In genomic region chr11:101686514-101686913, GRCh38 we compare ENCODE assay signal across 14 cellular contexts.
DNase-seq lines count a peak whose midpoint lies in the region; ATAC-seq and TF ChIP-seq lines count a peak whose summit lies in the region.
"Had no signal": no experiment of that assay in that cellular context is flagged by ENCODE, and none has a peak within 500 bp of the region (broad histone marks: within the 10 kb centered on the region; RNA-seq: fewer than 3 reads in every experiment).

No MANE protein-coding gene starts in this region.

- H4K12ac ChIP-seq in trophoblast cell (ENCODE audit: low read depth, low read length), result no peak overlapping the region

- no peaks in the 10 kb centered on the region for H3K79me1 ChIP-seq in trophoblast cell (ENCODE audit: low read length)

- no peak overlapping the region for H3K23ac ChIP-seq in trophoblast cell (ENCODE audit: low read length)

- H3F3A ChIP-seq in PC-3 (ENCODE audit: low read length, unreplicated experiment), result peaks cover 11% of the 10 kb centered on the region

- H3K4me3 ChIP-seq in PC-3 (ENCODE audit: low read length), result no peak overlapping the region
- no peak overlapping the region for H3K4me3 ChIP-seq in trophoblast cell (ENCODE audit: low read depth, low read length)
- H3K4me3 ChIP-seq: HAP-1, neural progenitor cell, Peyer's patch had no signal

- H3K9ac ChIP-seq in PC-3 (ENCODE audit: low read length), result peak overlapping the region; percentile 39
- H3K9ac ChIP-seq in trophoblast cell (ENCODE audit: low read length), result no peak overlapping the region
- H3K9ac ChIP-seq: neural progenitor cell had no signal

- H3K27me3 ChIP-seq in PC-3 (ENCODE audit: low read length) (no peaks in the 10 kb centered on the region), trophoblast cell (ENCODE audit: insufficient read depth, low read length) (no peaks in the 10 kb centered on the region)
- H3K27me3 ChIP-seq: neural progenitor cell, Peyer's patch had no signal

- POLR2A ChIA-PET in PC-3 (lab: Charles Lee; ENCODE audit: unreplicated experiment), result no interaction called here

- H3K36me3 ChIP-seq in PC-3 (ENCODE audit: low read depth, low read length) (no peaks in the 10 kb centered on the region), trophoblast cell (ENCODE audit: control insufficient read depth in 1 of 2, insufficient read depth in 2 of 2, low read length in 2 of 2) (no peaks in the 10 kb centered on the region)
- H3K36me3 ChIP-seq: HAP-1, neural progenitor cell, Peyer's patch had no signal

- no peak overlapping the region for H3K4ac ChIP-seq in trophoblast cell (ENCODE audit: low read depth, low read length)

- H3K4me2 ChIP-seq in PC-3 (ENCODE audit: low read length), result peak overlapping the region; percentile 55
- no peak overlapping the region for H3K4me2 ChIP-seq in trophoblast cell (ENCODE audit: low read length)
- H3K4me2 ChIP-seq: neural progenitor cell had no signal

- WGBS in trophoblast cell (ENCODE audit: extremely low coverage, insufficient coverage, insufficient read length), result no CpG with 5 or more reads among the region's 2 CpGs

- H3K14ac ChIP-seq in trophoblast cell (ENCODE audit: low read length), result no peak overlapping the region

- H2AFZ ChIP-seq in PC-3 (ENCODE audit: low read length) (peak overlapping the region; percentile 39; the same call in 1 of the 2 replicates), trophoblast cell (ENCODE audit: insufficient read depth, low read length, poor library complexity) (no peak overlapping the region)
- H2AFZ ChIP-seq: neural progenitor cell had no signal

- no TSS peak for BruUV-seq in PC-3 (replicated peaks; lab: Mats Ljungman, UMichigan)

- no peaks in the 10 kb centered on the region for H3K9me3 ChIP-seq in PC-3 (ENCODE audit: low read length)
- peaks cover 2% of the 10 kb centered on the region for H3K9me3 ChIP-seq in trophoblast cell (ENCODE audit: insufficient read depth, low read depth, low read length)
- H3K9me3 ChIP-seq: HAP-1, Peyer's patch had no signal

- TF ChIP-seq CTCF in PC-3 (conservative IDR thresholded peaks at IDR 0.05; ENCODE audit: low read depth, low read length), result no peak

- CTCF ChIA-PET in PC-3 (lab: Charles Lee), result no interaction called here

- no peak overlapping the region for H4K91ac ChIP-seq in trophoblast cell (ENCODE audit: low read depth, low read length)

- no peak overlapping the region for H4K8ac ChIP-seq in trophoblast cell (ENCODE audit: low read depth, low read length)

- no peak overlapping the region for H2BK120ac ChIP-seq in trophoblast cell (ENCODE audit: insufficient read depth, low read length, poor library complexity)

- H3K79me2 ChIP-seq in PC-3 (ENCODE audit: low read length) (no peaks in the 10 kb centered on the region), trophoblast cell (ENCODE audit: control insufficient read depth, insufficient read depth, low read length, poor library complexity) (no peaks in the 10 kb centered on the region)

- no peak overlapping the region for H3K18ac ChIP-seq in trophoblast cell (ENCODE audit: low read length)

- intact Hi-C loops in PC-3 (cut with micrococcal nuclease), result loop anchor here (10.0 kb wide), 1 partner anchor 148 kb away; no protein-coding TSS in a partner anchor

- H2BK12ac ChIP-seq in trophoblast cell (ENCODE audit: low read length), result no peak overlapping the region

- ATAC-seq in PC-3, result peak; percentile 94
- ATAC-seq in HG03439 (IDR thresholded peaks at IDR 0.05; ENCODE audit: unreplicated experiment), result no peak

- H2BK5ac ChIP-seq in trophoblast cell (ENCODE audit: low read depth, low read length, poor library complexity), result no peak overlapping the region

- no peak overlapping the region for H2AK5ac ChIP-seq in trophoblast cell (ENCODE audit: low read length)

- H3K4me1 ChIP-seq in PC-3 (ENCODE audit: insufficient read depth, low read length) (peaks cover 28% of the 10 kb centered on the region), trophoblast cell (ENCODE audit: control insufficient read depth in 1 of 2, insufficient read depth in 2 of 2, low read length in 2 of 2) (no peaks in the 10 kb centered on the region)
- H3K4me1 ChIP-seq: HAP-1, neural progenitor cell, Peyer's patch had no signal

- peak; percentile 73 for DNase-seq in EL
- DNase-seq in PC-3, result peak; percentile 98
- DNase-seq in epithelial cell of prostate (ENCODE audit: low read depth, low spot score), result peak; percentile 72
- DNase-seq in trophoblast cell, result peak; percentile 50 to 80
- DNase-seq in NCI-H1436 (lab: John Stamatoyannopoulos, UW), result no peak
- DNase-seq in Ammon's horn (ENCODE audit: low spot score), result no peak
- DNase-seq in C1 segment of cervical spinal cord (lab: John Stamatoyannopoulos, UW), result no peak
- DNase-seq: CD8-positive, alpha-beta memory T cell; erythroblast; KG1; Peyer's patch had no signal

- peak overlapping the region; percentile 91 for H3K27ac ChIP-seq in PC-3 (ENCODE audit: low read length)
- H3K27ac ChIP-seq in epithelial cell of prostate, result peak overlapping the region; percentile 64
- no peak overlapping the region for H3K27ac ChIP-seq in trophoblast cell (ENCODE audit: low read depth, low read length)
- H3K27ac ChIP-seq: neural progenitor cell, Peyer's patch had no signal

- no peaks in the 10 kb centered on the region for H4K20me1 ChIP-seq in PC-3 (ENCODE audit: low read length)

- 0 out of 2 replicates have a peak, but pooled peaks cover 8% of the 10 kb centered on the region for H3K9me2 ChIP-seq in PC-3 (replicated peaks; ENCODE audit: low read length)

Comparison
In these comparisons a context has a peak if more than half of its experiments do, and no peak if none do; other contexts are left out.
1. DNase-seq: peak in EL (single experiment), PC-3 (single experiment), epithelial cell of prostate (single experiment) and trophoblast cell (2 of 2); none in NCI-H1436 (single experiment), Ammon's horn (single experiment) and C1 segment of cervical spinal cord (0 of 14).